18 cellular contexts compared by ENCODE assay signal in genomic region chr6:31350973-31351733, GRCh38. TPM values are rescaled to one million over a fixed set of nuclear protein-coding genes. Genes with fewer than 3 reads are reported as not detected.
DNase-seq lines count a peak whose midpoint lies in the region; ATAC-seq and TF ChIP-seq lines count a peak whose summit lies in the region.
"Had no signal": no experiment of that assay in that cellular context is flagged by ENCODE, and none has a peak within 500 bp of the region (broad histone marks: within the 10 kb centered on the region; RNA-seq: fewer than 3 reads in every experiment).

No MANE protein-coding gene starts in this region.

- ATAC-seq in naive thymus-derived CD4-positive, alpha-beta T cell = peak; percentile 53
- ATAC-seq in HG03135 (IDR thresholded peaks at IDR 0.05; ENCODE audit: unreplicated experiment) (no peak), upper lobe of left lung (ENCODE audit: low FRiP score in 2 of 2) (no peak)
- ATAC-seq: gastroesophageal sphincter had no signal

- no peak overlapping the region for H3K27ac ChIP-seq in naive thymus-derived CD4-positive, alpha-beta T cell (ENCODE audit: low read depth, low read length)
- H3K27ac ChIP-seq in dorsolateral prefrontal cortex = no peak overlapping the region
- no peak overlapping the region for H3K27ac ChIP-seq in upper lobe of left lung
- H3K27ac ChIP-seq: BLaER1, gastroesophageal sphincter, GM23248, skin epidermis, tibial nerve had no signal

- peaks cover 0 to 12% (median 0%) of the 10 kb centered on the region in 5 donors for H3K27me3 Mint-ChIP-seq in naive thymus-derived CD4-positive, alpha-beta T cell

- H3K4me1 ChIP-seq in naive thymus-derived CD4-positive, alpha-beta T cell (ENCODE audit: control insufficient read depth in 2 of 2, insufficient read depth in 2 of 2, low read length in 2 of 2) = peaks cover 32% of the 10 kb centered on the region in 2 donors
- H3K4me1 ChIP-seq in upper lobe of left lung = peaks cover 15 to 25% (median 20%) of the 10 kb centered on the region in 4 donors

- peak; percentile 21 for DNase-seq in activated CD4-positive, alpha-beta T cell treated with anti-CD3 and anti-CD28 coated beads for 48 hours
- no peak for DNase-seq in activated CD4-positive, alpha-beta T cell treated with anti-CD3 and anti-CD28 coated beads, Interleukin-2, amount 50 U/mL, for 1 hour
- DNase-seq in GM06990 (ENCODE audit: extremely low read depth, insufficient read length) (peak; percentile 35), dorsolateral prefrontal cortex (no peak), upper lobe of left lung (no peak)
- peak; percentile 71 for DNase-seq in activated effector memory CD4-positive, alpha-beta T cell treated with anti-CD3 and anti-CD28 coated beads, Interleukin-2, amount 50 U/mL, for 16 hours
- DNase-seq in naive thymus-derived CD4-positive, alpha-beta T cell = peak in 7 of 9 donors; percentile 46 to 66 (median 51)
- DNase-seq: activated CD4-positive, CD25-positive, alpha-beta regulatory T cell; DMS153; GM23248; MM.1S; NCI-H1694 treated with DMSO at 0.1 percent for 48 hours; posterior cingulate gyrus had no signal

- TF ChIP-seq EP300 in upper lobe of left lung (IDR thresholded peaks at IDR 0.05) = no peak

- H3K9me3 Mint-ChIP-seq in naive thymus-derived CD4-positive, alpha-beta T cell = peaks cover 0 to 7% (median 0%) of the 10 kb centered on the region in 11 donors

- no peak for TF ChIP-seq POLR2A in upper lobe of left lung (IDR thresholded peaks at IDR 0.05)

- 43 to 61% methylated on average over 7 to 9 of the region's 9 CpGs for WGBS in upper lobe of left lung, 2 donors

- H3K4me3 Mint-ChIP-seq in naive thymus-derived CD4-positive, alpha-beta T cell = peak overlapping the region in 8 of 10 donors; percentile 1 to 100 (median 74)

- H3K27me3 ChIP-seq in GM06990 (replicated peaks; ENCODE audit: control insufficient read depth, insufficient read depth, low read length) (no peaks in the 10 kb centered on the region), dorsolateral prefrontal cortex (no peaks in the 10 kb centered on the region), upper lobe of left lung (no peaks in the 10 kb centered on the region)
- no peaks in the 10 kb centered on the region for H3K27me3 ChIP-seq in naive thymus-derived CD4-positive, alpha-beta T cell (ENCODE audit: control insufficient read depth in 2 of 2, insufficient read depth in 2 of 2, low read length in 2 of 2)
- H3K27me3 ChIP-seq: BLaER1, gastroesophageal sphincter, tibial nerve had no signal

- intact Hi-C loops in naive thymus-derived CD4-positive, alpha-beta T cell (cut with micrococcal nuclease) = loop anchor here in 1 of 2 donors (2.0 to 10.0 kb wide), 2 partner anchors 16 to 1466 kb away; no protein-coding TSS in a partner anchor
- intact Hi-C loops in dorsolateral prefrontal cortex (cut with DNase I) = loop anchor here in 1 of 2 donors (5.0 kb wide), 1 partner anchor 129 kb away; no protein-coding TSS in a partner anchor

- POLR2A ChIA-PET in naive thymus-derived CD4-positive, alpha-beta T cell (lab: Charles Lee) = interaction anchor here (0.6 to 4.6 kb wide), 9 partner anchors 14 to 153 kb away, joined by 3 to 75 read pairs (median 5); no protein-coding TSS in a partner anchor

- H3K4me1 Mint-ChIP-seq in naive thymus-derived CD4-positive, alpha-beta T cell = peaks cover 37 to 69% (median 60%) of the 10 kb centered on the region in 7 donors

- CTCF ChIA-PET in naive thymus-derived CD4-positive, alpha-beta T cell (lab: Charles Lee) = no interaction called here

- peak overlapping the region; percentile 51 to 100 (median 81) for H3K27ac Mint-ChIP-seq in naive thymus-derived CD4-positive, alpha-beta T cell

- H3K36me3 Mint-ChIP-seq in naive thymus-derived CD4-positive, alpha-beta T cell = peaks cover 0 to 41% (median 37%) of the 10 kb centered on the region in 5 donors

- no peaks in the 10 kb centered on the region for H3K9me3 ChIP-seq in naive thymus-derived CD4-positive, alpha-beta T cell (ENCODE audit: control insufficient read depth in 2 of 3, low read length in 3 of 3)
- H3K9me3 ChIP-seq in upper lobe of left lung = no peaks in the 10 kb centered on the region
- H3K9me3 ChIP-seq: BLaER1, gastroesophageal sphincter, tibial nerve had no signal

- TF ChIP-seq CTCF in GM06990 (IDR thresholded peaks at IDR 0.05; ENCODE audit: insufficient read depth, low read length, poor library complexity, severe bottlenecking) (no peak), dorsolateral prefrontal cortex (IDR thresholded peaks at IDR 0.05 in 54 of 56, conservative IDR thresholded peaks at IDR 0.05 in 2 of 56; ENCODE audit: low read depth in 1 of 56, partially characterized antibody in 56 of 56) (no peak), upper lobe of left lung (IDR thresholded peaks at IDR 0.05) (no peak)

- peaks cover 29% of the 10 kb centered on the region for H3K36me3 ChIP-seq in GM06990 (ENCODE audit: control insufficient read depth, insufficient read depth, low read length)
- peaks cover 18 to 32% (median 30%) of the 10 kb centered on the region in 3 experiments for H3K36me3 ChIP-seq in naive thymus-derived CD4-positive, alpha-beta T cell (ENCODE audit: control insufficient read depth in 2 of 3, insufficient read depth in 3 of 3, low read length in 3 of 3)
- peaks cover 6 to 33% (median 18%) of the 10 kb centered on the region in 4 donors for H3K36me3 ChIP-seq in upper lobe of left lung

- H3K4me3 ChIP-seq in GM06990 (replicated peaks; ENCODE audit: low read depth, low read length) = no peak overlapping the region
- no peak overlapping the region for H3K4me3 ChIP-seq in naive thymus-derived CD4-positive, alpha-beta T cell (ENCODE audit: low read length)
- no peak overlapping the region for H3K4me3 ChIP-seq in dorsolateral prefrontal cortex
- H3K4me3 ChIP-seq in upper lobe of left lung = no peak overlapping the region
- H3K4me3 ChIP-seq: BLaER1, gastroesophageal sphincter, GM23248, skin epidermis, tibial nerve had no signal

RNA-seq across cellular contexts. Expression of gene HLA-B, which starts 5.8 kb away (rescaled TPM):
- total RNA-seq in naive thymus-derived CD4-positive, alpha-beta T cell = 1,000 to 10,000 TPM; 5,136 to 7,364 (median 5,516) TPM
- 1,000 to 10,000 TPM; 5,467 to 7,459 TPM for polyA plus RNA-seq in naive thymus-derived CD4-positive, alpha-beta T cell
- total RNA-seq in dorsolateral prefrontal cortex (100 to 1,000 TPM in 119 of 120 experiments, 10 to 100 TPM in 1; 80.7 to 736 (median 221) TPM), upper lobe of left lung (1,000 to 10,000 TPM; 1,716 to 2,968 (median 2,484) TPM)

RNA-seq across cellular contexts. Expression of gene MICA, which starts 52.2 kb away (rescaled TPM):
- 10 to 100 TPM; 12.1 to 17.4 (median 15.2) TPM for total RNA-seq in naive thymus-derived CD4-positive, alpha-beta T cell
- polyA plus RNA-seq in naive thymus-derived CD4-positive, alpha-beta T cell = 1 to 10 TPM; 4.3 to 8.4 TPM
- 10 to 100 TPM in 30 of 120 experiments, 1 to 10 TPM in 90; 2.3 to 17.9 (median 7.9) TPM for total RNA-seq in dorsolateral prefrontal cortex
- 10 to 100 TPM; 21.6 to 81.7 (median 31.4) TPM for total RNA-seq in upper lobe of left lung

Comparison
In these comparisons a context has a peak if more than half of its experiments do, and no peak if none do; other contexts are left out.
1. DNase-seq: peak in activated CD4-positive, alpha-beta T cell treated with anti-CD3 and anti-CD28 coated beads for 48 hours (single experiment), GM06990 (single experiment), activated effector memory CD4-positive, alpha-beta T cell treated with anti-CD3 and anti-CD28 coated beads, Interleukin-2, amount 50 U/mL, for 16 hours (single experiment) and naive thymus-derived CD4-positive, alpha-beta T cell (7 of 9); none in activated CD4-positive, alpha-beta T cell treated with anti-CD3 and anti-CD28 coated beads, Interleukin-2, amount 50 U/mL, for 1 hour (single experiment), dorsolateral prefrontal cortex (0 of 10) and upper lobe of left lung (0 of 2).